ENCODE assay signal across 19 cellular contexts in the genomic region with DNA sequence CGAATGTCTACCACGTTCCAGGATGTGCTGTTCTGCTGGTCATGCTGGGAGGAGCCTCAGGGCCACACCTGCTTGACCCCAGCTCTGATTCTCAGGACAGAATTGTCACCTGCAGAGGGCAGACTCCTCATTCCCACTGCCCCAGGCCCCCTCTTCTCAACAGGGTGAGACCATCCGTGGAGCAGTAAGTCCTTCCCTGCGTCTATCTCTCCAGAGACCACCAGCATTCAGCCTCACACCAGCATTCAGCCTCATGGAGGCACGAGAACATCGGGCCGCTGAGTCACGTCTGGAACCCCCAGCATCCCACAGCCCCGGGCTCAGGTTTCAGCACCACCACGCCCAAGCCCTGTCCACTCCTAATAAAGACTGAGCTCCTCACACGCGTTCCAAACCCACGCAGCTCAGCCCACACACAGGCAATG.
DNase-seq lines count a peak whose midpoint lies in the region; ATAC-seq, FAIRE-seq and TF ChIP-seq lines count a peak whose summit lies in the region.
"Had no signal": no experiment of that assay in that cellular context is flagged by ENCODE, and none has a peak within 500 bp of the region (broad histone marks: within the 10 kb centered on the region; RNA-seq: fewer than 3 reads in every experiment).

No MANE protein-coding gene starts in this region.

- TF ChIP-seq CTCF in H9 (conservative IDR thresholded peaks at IDR 0.05) (peak; percentile 66), WTC11 (IDR thresholded peaks at IDR 0.05) (no peak), kidney (IDR thresholded peaks at IDR 0.05; ENCODE audit: borderline replicate concordance, extremely low read depth, insufficient read depth) (no peak)

- H3K9me3 Mint-ChIP-seq in H9 = no peaks in the 10 kb centered on the region
- H3K9me3 Mint-ChIP-seq in WTC11 = no peaks in the 10 kb centered on the region
- H3K9me3 Mint-ChIP-seq: activated T-helper 2 cell treated with anti-CD3 and anti-CD28 coated beads, Interferon-gamma antibody, Interleukin-2, Interleukin-4, amounts not matched to agents 10 μg/mL and 5 μg/mL and 100 μg/mL, durations not matched to agents 14 hours and 24 hours and 36 hours; CD4-positive, alpha-beta T cell; stimulated activated memory B cell treated with anti-CD40 and anti-IgM and Interleukin-4, amounts not matched to agents 10 μg/mL and 1 μg/mL and 100 μg/mL, for 72 hours had no signal

- peaks cover 0 to 10% of the 10 kb centered on the region in 2 experiments; a peak in 1 of 4 replicates for H3K4me1 Mint-ChIP-seq in H9
- peaks cover 4% of the 10 kb centered on the region for H3K4me1 Mint-ChIP-seq in WTC11

- no peak for FAIRE-seq in kidney (lab: Jason Lieb, UNC)

- no peak overlapping the region for H3K14ac ChIP-seq in H9 (ENCODE audit: insufficient read depth, low read length)

- H3K36me3 Mint-ChIP-seq in H9 (ENCODE audit: insufficient read depth in 1 of 3, low read depth in 3 of 3) = peaks cover 3 to 12% (median 7%) of the 10 kb centered on the region in 3 experiments; a peak in 5 of 7 replicates
- peaks cover 4% of the 10 kb centered on the region; the same call in 1 of the 2 replicates for H3K36me3 Mint-ChIP-seq in WTC11
- H3K36me3 Mint-ChIP-seq: stimulated activated memory B cell treated with anti-CD40 and anti-IgM and Interleukin-4, amounts not matched to agents 10 μg/mL and 1 μg/mL and 100 μg/mL, for 72 hours had no signal

- CTCF ChIA-PET in WTC11 (lab: Charles Lee) = interaction anchor here (0.5 to 2.8 kb wide), 26 partner anchors 11 to 572 kb away, joined by 3 to 15 read pairs (median 4); a partner anchor contains a TSS

- peaks cover 12 to 32% of the 10 kb centered on the region in 2 donors for H3K36me3 ChIP-seq in kidney (ENCODE audit: control insufficient read depth in 1 of 2, insufficient read depth in 2 of 2, low read length in 2 of 2)

- H3K9ac ChIP-seq in H9 (ENCODE audit: extremely low read depth, insufficient read length, low read length) (no peak overlapping the region), kidney (ENCODE audit: low read length in 2 of 2) (no peak overlapping the region)

- no peaks in the 10 kb centered on the region for H3K23me2 ChIP-seq in H9 (ENCODE audit: insufficient read length, low read depth, low read length, poor library complexity, severe bottlenecking)

- H3K27me3 ChIP-seq in H9 (ENCODE audit: insufficient read depth, low read length) = no peaks in the 10 kb centered on the region
- H3K27me3 ChIP-seq: tibial nerve had no signal

- H2AFZ ChIP-seq in H9 (ENCODE audit: low read length) = no peak overlapping the region

- peak overlapping the region in 2 of 3 experiments; percentile 73 to 74; a peak in 2 of 7 replicates for H3K27ac Mint-ChIP-seq in H9
- no peak overlapping the region for H3K27ac Mint-ChIP-seq in WTC11
- H3K27ac Mint-ChIP-seq: activated T-helper 2 cell treated with anti-CD3 and anti-CD28 coated beads, Interferon-gamma antibody, Interleukin-2, Interleukin-4, amounts not matched to agents 10 μg/mL and 5 μg/mL and 100 μg/mL, durations not matched to agents 14 hours and 24 hours and 36 hours; CD4-positive, alpha-beta T cell; stimulated activated memory B cell treated with anti-CD40 and anti-IgM and Interleukin-4, amounts not matched to agents 10 μg/mL and 1 μg/mL and 100 μg/mL, for 72 hours had no signal

- no peak overlapping the region for H3T11ph ChIP-seq in H9 (ENCODE audit: low read length)

- no peak overlapping the region for H2AK5ac ChIP-seq in H9 (ENCODE audit: insufficient read length, low read length)

- H3K27me3 Mint-ChIP-seq in H9 (ENCODE audit: low read depth) (no peaks in the 10 kb centered on the region), WTC11 (ENCODE audit: low read depth) (no peaks in the 10 kb centered on the region)
- H3K27me3 Mint-ChIP-seq: CD4-positive, alpha-beta T cell; stimulated activated memory B cell treated with anti-CD40 and anti-IgM and Interleukin-4, amounts not matched to agents 10 μg/mL and 1 μg/mL and 100 μg/mL, for 72 hours had no signal

- no peak overlapping the region for H2BK12ac ChIP-seq in H9 (ENCODE audit: insufficient read length, low read depth, low read length)

- H2BK5ac ChIP-seq in H9 (ENCODE audit: insufficient read length, low read length) = no peak overlapping the region

- no peak overlapping the region for H3K23ac ChIP-seq in H9 (ENCODE audit: insufficient read length, low read depth, low read length)

- peak; percentile 47 for DNase-seq in 8988T
- peak; percentile 74 for DNase-seq in H9
- peak; percentile 41 for DNase-seq in WTC11 (ENCODE audit: low spot score)
- DNase-seq in iris pigment epithelial cell (ENCODE audit: low read depth) = peak; percentile 8
- no peak for DNase-seq in kidney
- DNase-seq in NOMO-1 treated with dmso at 0.1 percent for 144 hours (lab: John Stamatoyannopoulos, UW; ENCODE audit: unreplicated experiment) = no peak
- DNase-seq in cerebellar nuclear complex (lab: John Stamatoyannopoulos, UW) = no peak
- DNase-seq: activated CD8-positive, alpha-beta memory T cell treated with anti-CD3 and anti-CD28 coated beads for 24 hours; CD4-positive, alpha-beta T cell; DMS79 treated with DMSO at 0.1 percent for 48 hours; Karpas-422; kidney glomerular epithelial cell; NCI-H774; T-helper 1 cell had no signal

- POLR2A ChIA-PET in WTC11 (lab: Charles Lee) = no interaction called here

- H4K5ac ChIP-seq in H9 (ENCODE audit: insufficient read length, low read depth, low read length) = no peak overlapping the region

- H2BK15ac ChIP-seq in H9 (ENCODE audit: low read depth, low read length) = no peak overlapping the region

- H3K79me1 ChIP-seq in H9 (ENCODE audit: insufficient read depth, low read depth, low read length, poor library complexity, severe bottlenecking) = no peaks in the 10 kb centered on the region

- H3K18ac ChIP-seq in H9 (ENCODE audit: insufficient read length, low read depth, low read length) = no peak overlapping the region

- H3K4ac ChIP-seq in H9 (ENCODE audit: low read depth, low read length) = no peak overlapping the region

- H4K20me1 ChIP-seq in H9 (ENCODE audit: control insufficient read depth, insufficient read depth, insufficient read length) = no peaks in the 10 kb centered on the region

- ATAC-seq in WTC11 (peak; percentile 92), GM21717 (IDR thresholded peaks at IDR 0.05; ENCODE audit: unreplicated experiment) (no peak)
- ATAC-seq: stimulated activated memory B cell treated with anti-CD40 and anti-IgM and Interleukin-4, amounts not matched to agents 10 μg/mL and 1 μg/mL and 100 μg/mL, for 72 hours had no signal

- no peak overlapping the region for H2BK120ac ChIP-seq in H9 (ENCODE audit: low read depth, low read length, poor library complexity, severe bottlenecking)

- H3K79me2 ChIP-seq in H9 (ENCODE audit: insufficient read depth, low read length) = no peaks in the 10 kb centered on the region

- no peak overlapping the region for H4K8ac ChIP-seq in H9 (replicated peaks; ENCODE audit: insufficient read length, low read depth, low read length)

- no peak overlapping the region for H3K27ac ChIP-seq in H9 (ENCODE audit: insufficient read length, low read depth, low read length)
- H3K27ac ChIP-seq in kidney (ENCODE audit: low read depth in 2 of 2, low read length in 2 of 2) = no peak overlapping the region
- H3K27ac ChIP-seq: HL-60 had no signal

- H3K4me3 ChIP-seq in kidney (ENCODE audit: low read length in 2 of 2) = no peak overlapping the region
- H3K4me3 ChIP-seq: tibial nerve had no signal

- no CpG with 5 or more reads among the region's 13 CpGs for WGBS in H9 (ENCODE audit: extremely low coverage, insufficient read length, low lambda C conversion rate)

- H4K91ac ChIP-seq in H9 (ENCODE audit: insufficient read length, low read depth, low read length) = no peak overlapping the region

- no peaks in the 10 kb centered on the region for H3K9me3 ChIP-seq in H9 (ENCODE audit: control insufficient read depth, low read depth, low read length)
- H3K9me3 ChIP-seq in kidney (ENCODE audit: control insufficient read depth in 1 of 2, low read length in 2 of 2) = no peaks in the 10 kb centered on the region
- H3K9me3 ChIP-seq: tibial nerve had no signal

- H3K4me3 Mint-ChIP-seq in H9 (no peak overlapping the region), WTC11 (no peak overlapping the region)
- H3K4me3 Mint-ChIP-seq: CD4-positive, alpha-beta T cell; stimulated activated memory B cell treated with anti-CD40 and anti-IgM and Interleukin-4, amounts not matched to agents 10 μg/mL and 1 μg/mL and 100 μg/mL, for 72 hours had no signal

- no peak overlapping the region for H3K56ac ChIP-seq in H9 (ENCODE audit: insufficient read length, low read depth, low read length)

- H3K4me1 ChIP-seq in H9 (ENCODE audit: insufficient read depth, low read length) = no peaks in the 10 kb centered on the region
- peaks cover 2 to 9% of the 10 kb centered on the region in 2 donors for H3K4me1 ChIP-seq in kidney (ENCODE audit: control insufficient read depth in 1 of 2, insufficient read depth in 1 of 2, low read depth in 1 of 2, low read length in 2 of 2)

- no peak overlapping the region for H3K4me2 ChIP-seq in H9 (ENCODE audit: insufficient read depth, insufficient read length, low read length)

- intact Hi-C loops in kidney (cut with DNase I) = no loop called here

- H2BK20ac ChIP-seq in H9 (ENCODE audit: low read depth, low read length, poor library complexity, severe bottlenecking) = no peak overlapping the region

TF ChIP-seq in WTC11, 78 proteins besides CTCF, POLR2A, EP300 and RAD21 (continues in another document):
- TF ChIP-seq GTF2I (CRISPR knock-in tag; conservative IDR thresholded peaks at IDR 0.05) = 0 out of 2 replicates have a peak, but pooled peaks have one; percentile 25
- peak; percentile 93 for TF ChIP-seq ZNF121 (CRISPR knock-in tag; IDR thresholded peaks at IDR 0.05)
- TF ChIP-seq, protein P1, sequence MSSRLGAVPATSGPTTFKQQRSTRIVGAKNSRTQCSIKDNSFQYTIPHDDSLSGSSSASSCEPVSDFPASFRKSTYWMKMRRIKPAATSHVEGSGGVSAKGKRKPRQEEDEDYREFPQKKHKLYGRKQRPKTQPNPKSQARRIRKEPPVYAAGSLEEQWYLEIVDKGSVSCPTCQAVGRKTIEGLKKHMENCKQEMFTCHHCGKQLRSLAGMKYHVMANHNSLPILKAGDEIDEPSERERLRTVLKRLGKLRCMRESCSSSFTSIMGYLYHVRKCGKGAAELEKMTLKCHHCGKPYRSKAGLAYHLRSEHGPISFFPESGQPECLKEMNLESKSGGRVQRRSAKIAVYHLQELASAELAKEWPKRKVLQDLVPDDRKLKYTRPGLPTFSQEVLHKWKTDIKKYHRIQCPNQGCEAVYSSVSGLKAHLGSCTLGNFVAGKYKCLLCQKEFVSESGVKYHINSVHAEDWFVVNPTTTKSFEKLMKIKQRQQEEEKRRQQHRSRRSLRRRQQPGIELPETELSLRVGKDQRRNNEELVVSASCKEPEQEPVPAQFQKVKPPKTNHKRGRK (CRISPR knock-in tag; IDR thresholded peaks at IDR 0.05; ENCODE audit: borderline replicate concordance) = no peak
- no peak for TF ChIP-seq CBFB (CRISPR knock-in tag; IDR thresholded peaks at IDR 0.05; ENCODE audit: low read depth)

Comparison
In these comparisons a context has a peak if more than half of its experiments do, and no peak if none do; other contexts are left out.
1. DNase-seq: peak in 8988T (single experiment), H9 (single experiment), WTC11 (single experiment) and iris pigment epithelial cell (single experiment); none in kidney (single experiment), NOMO-1 treated with dmso at 0.1 percent for 144 hours (single experiment) and cerebellar nuclear complex (0 of 2).